ENCODE assay signal across 8 cellular contexts in the genomic region with DNA sequence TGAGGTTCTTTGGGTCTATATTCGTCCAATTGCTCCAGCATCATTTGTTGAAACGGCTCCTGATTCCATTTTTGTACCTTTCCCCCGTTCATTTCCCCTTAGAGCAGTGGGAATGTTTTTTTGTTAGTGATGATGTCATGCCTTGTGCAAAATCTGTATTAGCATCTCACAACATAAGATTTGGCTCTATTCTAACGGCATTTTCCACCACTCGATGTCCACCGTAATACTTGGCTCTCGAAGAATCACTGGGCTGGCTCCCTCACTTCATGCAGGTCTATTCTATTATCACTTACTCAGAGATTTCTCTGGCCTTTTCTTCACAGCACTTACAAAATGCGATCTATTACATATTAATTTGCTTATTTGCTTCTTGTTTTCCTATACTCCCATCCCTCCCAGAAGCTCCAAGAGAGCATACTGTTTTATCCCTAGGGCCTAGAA. TPM values are rescaled to one million over a fixed set of nuclear protein-coding genes. Genes with fewer than 3 reads are reported as not detected.
DNase-seq lines count a peak whose midpoint lies in the region; ATAC-seq and TF ChIP-seq lines count a peak whose summit lies in the region.

No MANE protein-coding gene starts in this region.

- TF ChIP-seq POLR2A in testis (IDR thresholded peaks at IDR 0.05): no peak

- H3K4me1 ChIP-seq in testis: peaks cover 4% of the 10 kb centered on the region

- no peaks in the 10 kb centered on the region for H3K9me3 ChIP-seq in testis

- intact Hi-C loops in left ventricle myocardium superior (cut with micrococcal nuclease): loop anchor here (2.0 kb wide), 1 partner anchor 152 kb away; no protein-coding TSS in a partner anchor
- intact Hi-C loops in testis (cut with DNase I; ENCODE audit: low total_unique reads): loop anchor here (10.0 kb wide), 1 partner anchor 148 kb away; no protein-coding TSS in a partner anchor

- H3K4me3 ChIP-seq in testis: peak overlapping the region; percentile 63 to 78

- no peaks in the 10 kb centered on the region for H3K36me3 ChIP-seq in testis (ENCODE audit: low read depth, missing control alignments)

- DNase-seq in AG08396 (ENCODE audit: low spot score) (peak; percentile 15), SHP77 (lab: John Stamatoyannopoulos, UW) (peak; percentile 39 to 53), left ventricle myocardium superior (no peak), testis (peak; percentile 22), kidney glomerular epithelial cell (lab: John Stamatoyannopoulos, UW) (no peak), SIG-M5 (lab: John Stamatoyannopoulos, UW) (no peak), activated T-cell treated with anti-CD3 and anti-CD28 coated beads for 4 hours (no peak)

- TF ChIP-seq CTCF in testis (IDR thresholded peaks at IDR 0.05): no peak

- peak overlapping the region; percentile 76 to 88 for H3K27ac ChIP-seq in testis

- 7 to 17% methylated on average over 8 of the region's 8 CpGs for WGBS in testis, 2 donors

- no peaks in the 10 kb centered on the region for H3K27me3 ChIP-seq in testis

- ATAC-seq in GM21576 (IDR thresholded peaks at IDR 0.05; ENCODE audit: unreplicated experiment): peak; percentile 4
- peak; percentile 3 for ATAC-seq in left ventricle myocardium superior

RNA-seq across cellular contexts. Expression of a gene that starts 0.6 kb away (rescaled TPM):
- 20.3 TPM for total RNA-seq in left ventricle myocardium superior
- total RNA-seq in testis: 10 to 100 TPM; 37.3 to 53.7 TPM
- 52.3 TPM for polyA plus RNA-seq in testis (ENCODE audit: insufficient read depth, low read depth, low replicate concordance)

RNA-seq across cellular contexts. Expression of a gene that starts 13.4 kb away (rescaled TPM):
- 248 TPM for total RNA-seq in left ventricle myocardium superior
- 100 to 1,000 TPM; 105 to 169 TPM for total RNA-seq in testis
- 196 TPM for polyA plus RNA-seq in testis (ENCODE audit: insufficient read depth, low read depth, low replicate concordance)

RNA-seq across cellular contexts. Expression of a gene that starts 32.1 kb away (rescaled TPM):
- total RNA-seq in left ventricle myocardium superior (42.8 TPM), testis (100 to 1,000 TPM; 157 to 165 TPM)
- 159 TPM for polyA plus RNA-seq in testis (ENCODE audit: insufficient read depth, low read depth, low replicate concordance)

Comparison
In these comparisons a context has a peak if more than half of its experiments do, and no peak if none do; other contexts are left out.
1. DNase-seq: peak in AG08396 (single experiment), SHP77 (2 of 2) and testis (single experiment); none in left ventricle myocardium superior (single experiment), kidney glomerular epithelial cell (single experiment), SIG-M5 (single experiment) and activated T-cell treated with anti-CD3 and anti-CD28 coated beads for 4 hours (single experiment).